ENCODE assay signal across 15 cellular contexts in the genomic region with DNA sequence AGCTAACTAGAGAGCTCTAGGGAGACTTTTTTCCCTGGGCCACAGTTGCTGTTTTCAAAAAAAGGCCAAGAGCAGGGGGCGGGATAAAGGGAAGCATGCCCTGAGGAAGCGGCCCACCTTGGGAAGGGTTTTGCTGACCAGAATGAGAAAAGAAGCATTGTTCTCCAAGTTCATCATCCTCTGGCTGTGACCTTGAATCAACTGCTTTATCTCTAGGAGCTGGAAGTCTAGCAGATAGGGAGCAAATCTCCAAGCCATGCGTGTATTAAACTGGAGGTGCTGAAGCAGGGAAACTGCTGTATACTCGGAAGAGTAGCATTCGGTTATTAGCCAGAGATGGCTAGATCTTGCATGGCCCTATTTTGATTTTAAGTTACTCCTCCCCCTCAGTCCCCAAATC.
DNase-seq lines count a peak whose midpoint lies in the region; ATAC-seq and TF ChIP-seq lines count a peak whose summit lies in the region.
"Had no signal": no experiment of that assay in that cellular context is flagged by ENCODE, and none has a peak within 500 bp of the region (broad histone marks: within the 10 kb centered on the region; RNA-seq: fewer than 3 reads in every experiment).

No MANE protein-coding gene starts in this region.

- no peak overlapping the region for H3K27ac Mint-ChIP-seq in MCF 10A (ENCODE audit: low read depth, unreplicated experiment)
- peak overlapping the region in 4 of 5 experiments; percentile 22 to 86 (median 50) for H3K27ac Mint-ChIP-seq in brain
- no peak overlapping the region for H3K27ac Mint-ChIP-seq in nephron progenitor cell
- H3K27ac Mint-ChIP-seq: activated CD4-positive, alpha-beta memory T cell treated with anti-CD3 and anti-CD28 coated beads, Interleukin-2, amount 10 ng/mL, durations not matched to agents 7 days and 5 days had no signal

- H3K27me3 ChIP-seq in mammary epithelial cell (ENCODE audit: insufficient read depth, low read length) (no peaks in the 10 kb centered on the region), lower lobe of right lung (ENCODE audit: low read depth) (no peaks in the 10 kb centered on the region), tibial artery (no peaks in the 10 kb centered on the region)
- H3K27me3 ChIP-seq: body of pancreas, SJSA1 had no signal

- BruUV-seq in mammary epithelial cell (replicated peaks; lab: Mats Ljungman, UMichigan) (no TSS peak), MCF 10A (replicated peaks; lab: Mats Ljungman, UMichigan) (no TSS peak)

- dilution Hi-C loops in mammary epithelial cell (cut with HindIII; ENCODE audit: low sequenced_read_pairs) = no loop called here

- peaks cover 28% of the 10 kb centered on the region for H3K4me1 ChIP-seq in mammary epithelial cell (ENCODE audit: insufficient read depth, low read length)
- H3K4me1 ChIP-seq in lower lobe of right lung = peaks cover 45% of the 10 kb centered on the region
- H3K4me1 ChIP-seq in tibial artery = peaks cover 0 to 76% (median 63%) of the 10 kb centered on the region in 4 donors

- peaks cover 2% of the 10 kb centered on the region for H3K36me3 ChIP-seq in mammary epithelial cell (ENCODE audit: insufficient read depth, low read length)
- peaks cover 35% of the 10 kb centered on the region for H3K36me3 ChIP-seq in lower lobe of right lung
- H3K36me3 ChIP-seq in tibial artery = no peaks in the 10 kb centered on the region

- H3K4me3 ChIP-seq in mammary epithelial cell (replicated peaks in 1 of 3; ENCODE audit: insufficient read depth in 1 of 3, low read depth in 2 of 3, low read length in 3 of 3) = no peak overlapping the region
- H3K4me3 ChIP-seq in lower lobe of right lung = no peak overlapping the region
- no peak overlapping the region for H3K4me3 ChIP-seq in tibial artery
- H3K4me3 ChIP-seq: body of pancreas, SJSA1 had no signal

- no peak for ATAC-seq in lower lobe of right lung
- no peak for ATAC-seq in HG02798 (IDR thresholded peaks at IDR 0.05; ENCODE audit: poor library complexity, unreplicated experiment)
- ATAC-seq: body of pancreas had no signal

- H3K4me2 ChIP-seq in mammary epithelial cell (ENCODE audit: insufficient read depth, low read depth, low read length) = no peak overlapping the region

- in situ Hi-C loops in mammary epithelial cell (cut with MboI; ENCODE audit: low sequenced_read_pairs in 2 of 2) = no loop called here

- H3K27me3 Mint-ChIP-seq in MCF 10A (ENCODE audit: insufficient read depth, unreplicated experiment) = no peaks in the 10 kb centered on the region
- H3K27me3 Mint-ChIP-seq in brain = no peaks in the 10 kb centered on the region
- H3K27me3 Mint-ChIP-seq in nephron progenitor cell (ENCODE audit: low read depth, poor library complexity) = no peaks in the 10 kb centered on the region
- H3K27me3 Mint-ChIP-seq: activated CD4-positive, alpha-beta memory T cell treated with anti-CD3 and anti-CD28 coated beads, Interleukin-2, amount 10 ng/mL, durations not matched to agents 7 days and 5 days had no signal

- no peak overlapping the region for H3K9ac ChIP-seq in mammary epithelial cell (ENCODE audit: insufficient read depth, low read length)

- H3K4me3 Mint-ChIP-seq in MCF 10A (ENCODE audit: unreplicated experiment) = no peak overlapping the region
- no peak overlapping the region for H3K4me3 Mint-ChIP-seq in brain
- H3K4me3 Mint-ChIP-seq in nephron progenitor cell = no peak overlapping the region
- H3K4me3 Mint-ChIP-seq: activated CD4-positive, alpha-beta memory T cell treated with anti-CD3 and anti-CD28 coated beads, Interleukin-2, amount 10 ng/mL, durations not matched to agents 7 days and 5 days had no signal

- H3K79me2 ChIP-seq in mammary epithelial cell (ENCODE audit: insufficient read depth, low read length) = peaks cover 63% of the 10 kb centered on the region

- POLR2A ChIA-PET in MCF 10A (lab: Yijun Ruan, JAX) = interaction anchor here (0.6 to 3.1 kb wide), 17 partner anchors 9 to 825 kb away, joined by 3 to 27 read pairs (median 6); partner anchors contain the start of genes ATP2B4 and MDM4

- H3K4me1 Mint-ChIP-seq in MCF 10A (ENCODE audit: insufficient read depth, unreplicated experiment) = peaks cover 33% of the 10 kb centered on the region
- H3K4me1 Mint-ChIP-seq in brain = peaks cover 80% of the 10 kb centered on the region
- H3K4me1 Mint-ChIP-seq in nephron progenitor cell = peaks cover 18% of the 10 kb centered on the region

- H3K9me3 Mint-ChIP-seq in MCF 10A (ENCODE audit: unreplicated experiment) (no peaks in the 10 kb centered on the region), brain (no peaks in the 10 kb centered on the region), nephron progenitor cell (no peaks in the 10 kb centered on the region)
- H3K9me3 Mint-ChIP-seq: activated CD4-positive, alpha-beta memory T cell treated with anti-CD3 and anti-CD28 coated beads, Interleukin-2, amount 10 ng/mL, durations not matched to agents 7 days and 5 days had no signal

- intact Hi-C loops in mammary epithelial cell (cut with micrococcal nuclease) = no loop called here
- intact Hi-C loops in MCF 10A (cut with micrococcal nuclease) = loop anchor here (5.0 kb wide), 1 partner anchor 106 kb away; the partner anchor contains the start of genes ZBED6 and ZC3H11A
- intact Hi-C loops in lower lobe of right lung (cut with DNase I) = no loop called here
- intact Hi-C loops in tibial artery (cut with DNase I; ENCODE audit: low total_unique reads) = no loop called here

- TF ChIP-seq CTCF in mammary epithelial cell (conservative IDR thresholded peaks at IDR 0.05 in 1 of 2, IDR thresholded peaks at IDR 0.05 in 1 of 2; ENCODE audit: extremely low read depth in 1 of 2, insufficient read depth in 1 of 2, low read depth in 1 of 2, low read length in 2 of 2) = no peak
- TF ChIP-seq CTCF in MCF 10A (IDR thresholded peaks at IDR 0.05; ENCODE audit: unreplicated experiment) = no peak
- TF ChIP-seq CTCF in brain (conservative IDR thresholded peaks at IDR 0.05) = no peak
- no peak for TF ChIP-seq CTCF in lower lobe of right lung (IDR thresholded peaks at IDR 0.05)
- TF ChIP-seq CTCF in tibial artery (IDR thresholded peaks at IDR 0.05) = no peak
- TF ChIP-seq CTCF in nephron progenitor cell (IDR thresholded peaks at IDR 0.05) = no peak

- CTCF ChIA-PET in mammary epithelial cell (lab: Charles Lee; ENCODE audit: low non-redundant PET) = no interaction called here
- CTCF ChIA-PET in MCF 10A (lab: Yijun Ruan, JAX) = interaction anchor here (0.6 to 18.4 kb wide), 18 partner anchors 11 to 422 kb away, joined by 3 to 552 read pairs (median 6); partner anchors contain the start of gene ATP2B4

- H3K9me3 ChIP-seq in mammary epithelial cell (replicated peaks; ENCODE audit: insufficient read depth, low read length) (no peaks in the 10 kb centered on the region), lower lobe of right lung (no peaks in the 10 kb centered on the region), tibial artery (no peaks in the 10 kb centered on the region)
- H3K9me3 ChIP-seq: body of pancreas, SJSA1 had no signal

- H2AFZ ChIP-seq in mammary epithelial cell (ENCODE audit: low read depth, low read length) = no peak overlapping the region

- no peak for DNase-seq in mammary epithelial cell
- DNase-seq in MCF 10A (ENCODE audit: unreplicated experiment) = no peak
- no peak for DNase-seq in lower lobe of right lung
- no peak for DNase-seq in tibial artery
- no peak for DNase-seq in SIG-M5 treated with dmso at 0.1 percent for 504 hours (lab: John Stamatoyannopoulos, UW; ENCODE audit: unreplicated experiment)
- DNase-seq in nephron progenitor cell = no peak
- DNase-seq: activated CD4-positive, alpha-beta memory T cell treated with anti-CD3 and anti-CD28 coated beads, Interleukin-2, amount 10 ng/mL, durations not matched to agents 7 days and 5 days; activated gamma-delta T cell; body of pancreas; effector CD4-positive, alpha-beta T cell; kidney; MM.1S had no signal

- peaks cover 4% of the 10 kb centered on the region for H3K36me3 Mint-ChIP-seq in MCF 10A (ENCODE audit: insufficient read depth, unreplicated experiment)
- H3K36me3 Mint-ChIP-seq in brain = peaks cover 29% of the 10 kb centered on the region
- peaks cover 14% of the 10 kb centered on the region for H3K36me3 Mint-ChIP-seq in nephron progenitor cell (ENCODE audit: low read depth)

- 84% methylated on average over 5 of the region's 5 CpGs for WGBS in mammary epithelial cell (ENCODE audit: low coverage, missing lambda C conversion rate)

- no peaks in the 10 kb centered on the region for H4K20me1 ChIP-seq in mammary epithelial cell (ENCODE audit: insufficient read depth, low read length)

- H3K27ac ChIP-seq in mammary epithelial cell (ENCODE audit: insufficient read depth, low read depth, low read length) = peak overlapping the region; percentile 3
- peak overlapping the region; percentile 40 for H3K27ac ChIP-seq in lower lobe of right lung
- peak overlapping the region; percentile 86 to 91 for H3K27ac ChIP-seq in tibial artery

Comparison
In these comparisons a context has a peak if more than half of its experiments do, and no peak if none do; other contexts are left out.
1. H3K27ac ChIP-seq: peak in every context shown above with its lines; median percentile 88 in tibial artery; 40 in lower lobe of right lung; 3 in mammary epithelial cell.
2. H3K27ac Mint-ChIP-seq: peak in brain (4 of 5); none in MCF 10A (single experiment) and nephron progenitor cell (single experiment).